Comparison of ENCODE assay signal across 1 cellular context in genomic region chr5:91170266-91170665, GRCh38.
TF ChIP-seq lines count a peak whose summit lies in the region.

No MANE protein-coding gene starts in this region.

TF ChIP-seq in SK-N-SH, 30 proteins besides CTCF, POLR2A, EP300 and RAD21 (continued from another document):
- TF ChIP-seq REST (IDR thresholded peaks at IDR 0.05; ENCODE audit: low read depth, low read length), result no peak
- no peak for TF ChIP-seq IRF3 (IDR thresholded peaks at IDR 0.05; ENCODE audit: low read depth, low read length)
- no peak for TF ChIP-seq MEF2A (IDR thresholded peaks at IDR 0.05; ENCODE audit: borderline replicate concordance, low read depth)
- no peak for TF ChIP-seq USF2 (IDR thresholded peaks at IDR 0.05; ENCODE audit: borderline replicate concordance, low read depth, low read length)
- TF ChIP-seq RXRA (IDR thresholded peaks at IDR 0.05; ENCODE audit: borderline replicate concordance, low read depth), result no peak
- TF ChIP-seq EZH2phosphoT487 (IDR thresholded peaks at IDR 0.05; ENCODE audit: borderline replicate concordance, low read depth), result no peak
- no peak for TF ChIP-seq TAF1 (IDR thresholded peaks at IDR 0.05; ENCODE audit: borderline replicate concordance, low read depth, low read length)
- no peak for TF ChIP-seq ZBTB33 (IDR thresholded peaks at IDR 0.05; ENCODE audit: borderline replicate concordance, low read depth)
- TF ChIP-seq NFIC (IDR thresholded peaks at IDR 0.05; ENCODE audit: borderline replicate concordance), result no peak
- no peak for TF ChIP-seq RFX5 (IDR thresholded peaks at IDR 0.05; ENCODE audit: low read length)
